Comparison of ENCODE assay signal across 1 cellular context in the genomic region with DNA sequence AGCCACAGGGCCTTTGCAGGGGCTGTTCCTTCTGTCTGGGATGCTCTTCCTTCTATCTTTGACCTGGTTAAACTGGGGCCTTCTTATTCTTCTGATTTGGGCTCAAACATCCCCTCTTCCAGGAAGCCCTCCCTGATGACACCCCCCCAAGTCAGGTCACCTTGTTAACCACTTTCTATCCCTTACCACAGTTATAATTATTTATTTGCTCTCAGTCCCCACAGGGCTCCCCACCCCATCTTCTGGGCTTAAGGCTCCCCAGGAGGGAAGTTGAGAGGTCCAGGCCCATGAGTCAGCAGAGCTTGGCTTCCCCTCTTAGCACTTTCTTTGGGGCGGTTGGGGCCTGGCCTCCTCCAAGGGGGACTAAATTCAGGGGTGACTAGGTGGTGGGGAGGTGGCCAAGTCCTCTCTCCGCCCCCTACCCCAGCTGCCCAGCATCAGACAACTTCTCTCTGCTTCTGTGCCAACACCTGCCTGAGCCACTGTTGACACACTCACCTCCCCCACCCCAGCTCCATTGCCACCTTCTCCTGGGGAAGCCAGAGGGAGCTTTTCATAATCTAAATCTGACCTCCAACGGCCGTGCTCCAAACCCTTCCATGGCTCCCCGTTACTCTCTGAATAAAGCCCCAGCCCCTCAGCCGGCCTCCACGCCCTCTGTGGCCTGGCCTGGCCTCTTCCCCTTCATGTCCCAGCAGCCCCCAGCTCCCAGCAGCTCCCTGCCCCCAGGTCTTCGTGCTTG.
TF ChIP-seq lines count a peak whose summit lies in the region.

No MANE protein-coding gene starts in this region.

TF ChIP-seq in K562, 482 proteins besides CTCF, POLR2A, EP300 and RAD21 (continued from another document and continues in another):
- TF ChIP-seq CBX2 (IDR thresholded peaks at IDR 0.05; ENCODE audit: insufficient read depth, low read length, poor library complexity, severe bottlenecking) (no peak), NKRF (IDR thresholded peaks at IDR 0.05; ENCODE audit: borderline replicate concordance) (no peak), CXXC5 (CRISPR knock-in tag; IDR thresholded peaks at IDR 0.05) (no peak), DDX20 (tag; IDR thresholded peaks at IDR 0.05; ENCODE audit: low read depth) (no peak), NCOA4 (IDR thresholded peaks at IDR 0.05; ENCODE audit: partially characterized antibody) (no peak), RFX5 (IDR thresholded peaks at IDR 0.05; ENCODE audit: low read depth, low read length) (no peak), ARID1B (IDR thresholded peaks at IDR 0.05) (no peak), ZNF436 (CRISPR knock-in tag; IDR thresholded peaks at IDR 0.05) (peak; percentile 82), MAFK (IDR thresholded peaks at IDR 0.05; ENCODE audit: low read length) (peak; percentile 42; the same call in 1 of the 2 replicates), NUFIP1 (IDR thresholded peaks at IDR 0.05; ENCODE audit: partially characterized antibody) (no peak), HMGN3 (IDR thresholded peaks at IDR 0.05; ENCODE audit: borderline replicate concordance, extremely low read depth, insufficient read length, low read depth, low read length) (no peak), GATA2 (CRISPR knock-in tag; IDR thresholded peaks at IDR 0.05) (no peak), ZNF282 (CRISPR knock-in tag; IDR thresholded peaks at IDR 0.05) (no peak), SMARCC2 (IDR thresholded peaks at IDR 0.05; ENCODE audit: low read depth) (no peak), CCNT2 (IDR thresholded peaks at IDR 0.05; ENCODE audit: borderline replicate concordance, extremely low read depth, insufficient read length, low read depth, low read length) (no peak), U2AF1 (optimal IDR thresholded peaks at IDR 0.05; ENCODE audit: low read depth, low read length) (no peak), LARP7 (IDR thresholded peaks at IDR 0.05) (no peak), LCOR (CRISPR knock-in tag; IDR thresholded peaks at IDR 0.05) (no peak), CBX1 (IDR thresholded peaks at IDR 0.05; ENCODE audit: low read depth) (no peak), MAFF (IDR thresholded peaks at IDR 0.05; ENCODE audit: low read length) (peak; percentile 6; the same call in 1 of the 2 replicates), ZFX (CRISPR knock-in tag; IDR thresholded peaks at IDR 0.05) (peak; percentile 13; the same call in 1 of the 2 replicates), MECOM (CRISPR knock-in tag; IDR thresholded peaks at IDR 0.05) (no peak), SPI1 (IDR thresholded peaks at IDR 0.05; ENCODE audit: borderline replicate concordance, low read depth, low read length) (peak; percentile 54; the same call in 1 of the 2 replicates), FOXP4 (CRISPR knock-in tag; IDR thresholded peaks at IDR 0.05; ENCODE audit: borderline replicate concordance) (no peak), MITF (IDR thresholded peaks at IDR 0.05) (no peak), CAMTA2 (CRISPR knock-in tag; conservative IDR thresholded peaks at IDR 0.05) (no peak), SAFB2 (IDR thresholded peaks at IDR 0.05; ENCODE audit: borderline replicate concordance, low read depth, low read length, severe bottlenecking) (no peak), TARDBP (IDR thresholded peaks at IDR 0.05) (no peak), BRF1 (IDR thresholded peaks at IDR 0.05; ENCODE audit: borderline replicate concordance, extremely low read depth, insufficient read length) (no peak), TBP (optimal IDR thresholded peaks at IDR 0.05; ENCODE audit: low read depth, low read length) (no peak), ZBTB7A (IDR thresholded peaks at IDR 0.05; ENCODE audit: borderline replicate concordance, control insufficient read depth, low read depth, low read length) (peak; percentile 12; the same call in 1 of the 2 replicates), ATF3 (IDR thresholded peaks at IDR 0.05) (no peak), ATF3 (CRISPR knock-in tag; conservative IDR thresholded peaks at IDR 0.05) (no peak), KAT7 (CRISPR knock-in tag; IDR thresholded peaks at IDR 0.05; ENCODE audit: borderline replicate concordance) (0 out of 2 replicates have a peak, but pooled peaks have one; percentile 33), ZNF133 (CRISPR knock-in tag; IDR thresholded peaks at IDR 0.05) (no peak), SREBF2 (CRISPR knock-in tag; IDR thresholded peaks at IDR 0.05) (no peak), MYC (IDR thresholded peaks at IDR 0.05; ENCODE audit: low read depth, low read length) (no peak), MYC (CRISPR knock-in tag; IDR thresholded peaks at IDR 0.05; ENCODE audit: borderline replicate concordance, low read depth) (no peak), EZH2 (IDR thresholded peaks at IDR 0.05; ENCODE audit: borderline replicate concordance, low read depth, low read length) (no peak), TOE1 (IDR thresholded peaks at IDR 0.05; ENCODE audit: borderline replicate concordance) (no peak), TOE1 (CRISPR knock-in tag; IDR thresholded peaks at IDR 0.05; ENCODE audit: borderline replicate concordance, low read depth) (no peak), SOX6 (IDR thresholded peaks at IDR 0.05) (no peak), NFYB (IDR thresholded peaks at IDR 0.05; ENCODE audit: extremely low read depth, insufficient read length) (no peak), XRCC3 (IDR thresholded peaks at IDR 0.05) (no peak), ZBED1 (IDR thresholded peaks at IDR 0.05) (no peak), PRMT5 (CRISPR knock-in tag; IDR thresholded peaks at IDR 0.05) (no peak), HDAC2 (IDR thresholded peaks at IDR 0.05) (no peak)
- TF ChIP-seq, protein P1, sequence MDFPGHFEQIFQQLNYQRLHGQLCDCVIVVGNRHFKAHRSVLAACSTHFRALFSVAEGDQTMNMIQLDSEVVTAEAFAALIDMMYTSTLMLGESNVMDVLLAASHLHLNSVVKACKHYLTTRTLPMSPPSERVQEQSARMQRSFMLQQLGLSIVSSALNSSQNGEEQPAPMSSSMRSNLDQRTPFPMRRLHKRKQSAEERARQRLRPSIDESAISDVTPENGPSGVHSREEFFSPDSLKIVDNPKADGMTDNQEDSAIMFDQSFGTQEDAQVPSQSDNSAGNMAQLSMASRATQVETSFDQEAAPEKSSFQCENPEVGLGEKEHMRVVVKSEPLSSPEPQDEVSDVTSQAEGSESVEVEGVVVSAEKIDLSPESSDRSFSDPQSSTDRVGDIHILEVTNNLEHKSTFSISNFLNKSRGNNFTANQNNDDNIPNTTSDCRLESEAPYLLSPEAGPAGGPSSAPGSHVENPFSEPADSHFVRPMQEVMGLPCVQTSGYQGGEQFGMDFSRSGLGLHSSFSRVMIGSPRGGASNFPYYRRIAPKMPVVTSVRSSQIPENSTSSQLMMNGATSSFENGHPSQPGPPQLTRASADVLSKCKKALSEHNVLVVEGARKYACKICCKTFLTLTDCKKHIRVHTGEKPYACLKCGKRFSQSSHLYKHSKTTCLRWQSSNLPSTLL (IDR thresholded peaks at IDR 0.05) = no peak
- TF ChIP-seq, protein P2, sequence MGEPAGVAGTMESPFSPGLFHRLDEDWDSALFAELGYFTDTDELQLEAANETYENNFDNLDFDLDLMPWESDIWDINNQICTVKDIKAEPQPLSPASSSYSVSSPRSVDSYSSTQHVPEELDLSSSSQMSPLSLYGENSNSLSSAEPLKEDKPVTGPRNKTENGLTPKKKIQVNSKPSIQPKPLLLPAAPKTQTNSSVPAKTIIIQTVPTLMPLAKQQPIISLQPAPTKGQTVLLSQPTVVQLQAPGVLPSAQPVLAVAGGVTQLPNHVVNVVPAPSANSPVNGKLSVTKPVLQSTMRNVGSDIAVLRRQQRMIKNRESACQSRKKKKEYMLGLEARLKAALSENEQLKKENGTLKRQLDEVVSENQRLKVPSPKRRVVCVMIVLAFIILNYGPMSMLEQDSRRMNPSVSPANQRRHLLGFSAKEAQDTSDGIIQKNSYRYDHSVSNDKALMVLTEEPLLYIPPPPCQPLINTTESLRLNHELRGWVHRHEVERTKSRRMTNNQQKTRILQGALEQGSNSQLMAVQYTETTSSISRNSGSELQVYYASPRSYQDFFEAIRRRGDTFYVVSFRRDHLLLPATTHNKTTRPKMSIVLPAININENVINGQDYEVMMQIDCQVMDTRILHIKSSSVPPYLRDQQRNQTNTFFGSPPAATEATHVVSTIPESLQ (CRISPR knock-in tag; IDR thresholded peaks at IDR 0.05) = no peak
- TF ChIP-seq, protein P3, sequence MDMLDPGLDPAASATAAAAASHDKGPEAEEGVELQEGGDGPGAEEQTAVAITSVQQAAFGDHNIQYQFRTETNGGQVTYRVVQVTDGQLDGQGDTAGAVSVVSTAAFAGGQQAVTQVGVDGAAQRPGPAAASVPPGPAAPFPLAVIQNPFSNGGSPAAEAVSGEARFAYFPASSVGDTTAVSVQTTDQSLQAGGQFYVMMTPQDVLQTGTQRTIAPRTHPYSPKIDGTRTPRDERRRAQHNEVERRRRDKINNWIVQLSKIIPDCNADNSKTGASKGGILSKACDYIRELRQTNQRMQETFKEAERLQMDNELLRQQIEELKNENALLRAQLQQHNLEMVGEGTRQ (CRISPR knock-in tag; IDR thresholded peaks at IDR 0.05) = no peak
- TF ChIP-seq, protein P4, sequence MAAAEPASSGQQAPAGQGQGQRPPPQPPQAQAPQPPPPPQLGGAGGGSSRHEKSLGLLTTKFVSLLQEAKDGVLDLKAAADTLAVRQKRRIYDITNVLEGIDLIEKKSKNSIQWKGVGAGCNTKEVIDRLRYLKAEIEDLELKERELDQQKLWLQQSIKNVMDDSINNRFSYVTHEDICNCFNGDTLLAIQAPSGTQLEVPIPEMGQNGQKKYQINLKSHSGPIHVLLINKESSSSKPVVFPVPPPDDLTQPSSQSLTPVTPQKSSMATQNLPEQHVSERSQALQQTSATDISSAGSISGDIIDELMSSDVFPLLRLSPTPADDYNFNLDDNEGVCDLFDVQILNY (CRISPR knock-in tag; IDR thresholded peaks at IDR 0.05) = no peak
- TF ChIP-seq, protein P5, sequence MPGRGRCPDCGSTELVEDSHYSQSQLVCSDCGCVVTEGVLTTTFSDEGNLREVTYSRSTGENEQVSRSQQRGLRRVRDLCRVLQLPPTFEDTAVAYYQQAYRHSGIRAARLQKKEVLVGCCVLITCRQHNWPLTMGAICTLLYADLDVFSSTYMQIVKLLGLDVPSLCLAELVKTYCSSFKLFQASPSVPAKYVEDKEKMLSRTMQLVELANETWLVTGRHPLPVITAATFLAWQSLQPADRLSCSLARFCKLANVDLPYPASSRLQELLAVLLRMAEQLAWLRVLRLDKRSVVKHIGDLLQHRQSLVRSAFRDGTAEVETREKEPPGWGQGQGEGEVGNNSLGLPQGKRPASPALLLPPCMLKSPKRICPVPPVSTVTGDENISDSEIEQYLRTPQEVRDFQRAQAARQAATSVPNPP (IDR thresholded peaks at IDR 0.05; ENCODE audit: borderline replicate concordance, insufficient read depth, insufficient read length) = no peak
